17 cellular contexts compared by ENCODE assay signal in genomic region chr1:206696812-206697585, GRCh38. TPM values are rescaled to one million over a fixed set of nuclear protein-coding genes. Genes with fewer than 3 reads are reported as not detected.
A peak's percentile ranks its signal among the peaks of the same experiment; 100 is the strongest.
DNase-seq lines count a peak whose midpoint lies in the region; ATAC-seq and TF ChIP-seq lines count a peak whose summit lies in the region.
"Had no signal": no experiment of that assay in that cellular context is flagged by ENCODE, and none has a peak within 500 bp of the region (broad histone marks: within the 10 kb centered on the region; RNA-seq: fewer than 3 reads in every experiment).

No MANE protein-coding gene starts in this region.

- POLR2A ChIA-PET in MCF 10A (lab: Yijun Ruan, JAX) = interaction anchor here (0.7 to 5.7 kb wide), 3 partner anchors 9 to 1056 kb away, joined by 3 to 52 read pairs (median 3); no protein-coding TSS in a partner anchor

- no peak overlapping the region for H3K27ac ChIP-seq in mammary epithelial cell (ENCODE audit: insufficient read depth, low read depth, low read length)

- H3K27ac Mint-ChIP-seq in MCF 10A (ENCODE audit: low read depth, unreplicated experiment) (peak overlapping the region; percentile 3), brain (peak overlapping the region in 3 of 5 experiments; percentile 28 to 68 (median 49)), type B pancreatic cell (peak overlapping the region; percentile 50)
- H3K27ac Mint-ChIP-seq: activated naive CD8-positive, alpha-beta T cell treated with anti-CD3 and anti-CD28 coated beads, Interleukin-2, amount 10 ng/mL, durations not matched to agents 7 days and 5 days had no signal

- ATAC-seq in left lobe of liver (peak; percentile 44), HG02981 (IDR thresholded peaks at IDR 0.05; ENCODE audit: unreplicated experiment) (no peak)
- no peak for ATAC-seq in activated CD4-positive, CD25-positive, alpha-beta regulatory T cell treated with anti-CD3 and anti-CD28 coated beads, Interleukin-2, amount 50 U/mL, for 24 hours

- no peaks in the 10 kb centered on the region for H3K9me3 ChIP-seq in mammary epithelial cell (replicated peaks; ENCODE audit: insufficient read depth, low read length)
- H3K9me3 ChIP-seq: testis had no signal

- H3K27me3 ChIP-seq in mammary epithelial cell (ENCODE audit: insufficient read depth, low read length) = no peaks in the 10 kb centered on the region
- H3K27me3 ChIP-seq: testis had no signal

- H3K9me3 Mint-ChIP-seq in MCF 10A (ENCODE audit: unreplicated experiment) (no peaks in the 10 kb centered on the region), brain (no peaks in the 10 kb centered on the region), type B pancreatic cell (peaks cover 3% of the 10 kb centered on the region)
- H3K9me3 Mint-ChIP-seq: activated naive CD8-positive, alpha-beta T cell treated with anti-CD3 and anti-CD28 coated beads, Interleukin-2, amount 10 ng/mL, durations not matched to agents 7 days and 5 days had no signal

- WGBS in mammary epithelial cell (ENCODE audit: low coverage, missing lambda C conversion rate) = 66% methylated on average over 4 of the region's 4 CpGs

- in situ Hi-C loops in mammary epithelial cell (cut with MboI; ENCODE audit: low sequenced_read_pairs in 2 of 2) = no loop called here

- H3K36me3 Mint-ChIP-seq in MCF 10A (ENCODE audit: insufficient read depth, unreplicated experiment) (peaks cover 5% of the 10 kb centered on the region), brain (peaks cover 33% of the 10 kb centered on the region), type B pancreatic cell (peaks cover 10% of the 10 kb centered on the region)

- peaks cover 48% of the 10 kb centered on the region for H3K4me1 Mint-ChIP-seq in MCF 10A (ENCODE audit: insufficient read depth, unreplicated experiment)
- H3K4me1 Mint-ChIP-seq in brain = peaks cover 81% of the 10 kb centered on the region
- H3K4me1 Mint-ChIP-seq in type B pancreatic cell (ENCODE audit: unreplicated experiment) = peaks cover 61% of the 10 kb centered on the region

- peaks cover 7% of the 10 kb centered on the region for H3K4me1 ChIP-seq in mammary epithelial cell (ENCODE audit: insufficient read depth, low read length)

- H3K36me3 ChIP-seq in mammary epithelial cell (ENCODE audit: insufficient read depth, low read length) = no peaks in the 10 kb centered on the region

- TF ChIP-seq CTCF in MCF 10A (IDR thresholded peaks at IDR 0.05; ENCODE audit: unreplicated experiment) (no peak), mammary epithelial cell (conservative IDR thresholded peaks at IDR 0.05 in 1 of 2, IDR thresholded peaks at IDR 0.05 in 1 of 2; ENCODE audit: extremely low read depth in 1 of 2, insufficient read depth in 1 of 2, low read depth in 1 of 2, low read length in 2 of 2) (no peak), brain (conservative IDR thresholded peaks at IDR 0.05) (no peak), type B pancreatic cell (conservative IDR thresholded peaks at IDR 0.05) (no peak)

- BruUV-seq in MCF 10A (replicated peaks; lab: Mats Ljungman, UMichigan) = no TSS peak
- no TSS peak for BruUV-seq in mammary epithelial cell (replicated peaks; lab: Mats Ljungman, UMichigan)

- no peaks in the 10 kb centered on the region for H4K20me1 ChIP-seq in mammary epithelial cell (ENCODE audit: insufficient read depth, low read length)

- H2AFZ ChIP-seq in mammary epithelial cell (ENCODE audit: low read depth, low read length) = no peak overlapping the region

- CTCF ChIA-PET in MCF 10A (lab: Yijun Ruan, JAX) = interaction anchor here (0.8 to 2.0 kb wide), 6 partner anchors 9 to 286 kb away, joined by 4 to 19 read pairs (median 4); no protein-coding TSS in a partner anchor
- CTCF ChIA-PET in mammary epithelial cell (lab: Charles Lee; ENCODE audit: low non-redundant PET) = no interaction called here

- no peak overlapping the region for H3K4me2 ChIP-seq in mammary epithelial cell (ENCODE audit: insufficient read depth, low read depth, low read length)

- dilution Hi-C loops in mammary epithelial cell (cut with HindIII; ENCODE audit: low sequenced_read_pairs) = no loop called here

- H3K4me3 Mint-ChIP-seq in MCF 10A (ENCODE audit: unreplicated experiment) = no peak overlapping the region
- no peak overlapping the region for H3K4me3 Mint-ChIP-seq in brain
- no peak overlapping the region for H3K4me3 Mint-ChIP-seq in type B pancreatic cell
- H3K4me3 Mint-ChIP-seq: activated naive CD8-positive, alpha-beta T cell treated with anti-CD3 and anti-CD28 coated beads, Interleukin-2, amount 10 ng/mL, durations not matched to agents 7 days and 5 days had no signal

- H3K79me2 ChIP-seq in mammary epithelial cell (ENCODE audit: insufficient read depth, low read length) = peaks cover 99% of the 10 kb centered on the region

- no peaks in the 10 kb centered on the region for H3K27me3 Mint-ChIP-seq in MCF 10A (ENCODE audit: insufficient read depth, unreplicated experiment)
- H3K27me3 Mint-ChIP-seq in brain = no peaks in the 10 kb centered on the region
- no peaks in the 10 kb centered on the region for H3K27me3 Mint-ChIP-seq in type B pancreatic cell
- H3K27me3 Mint-ChIP-seq: activated naive CD8-positive, alpha-beta T cell treated with anti-CD3 and anti-CD28 coated beads, Interleukin-2, amount 10 ng/mL, durations not matched to agents 7 days and 5 days had no signal

- intact Hi-C loops in MCF 10A (cut with micrococcal nuclease) (no loop called here), mammary epithelial cell (cut with micrococcal nuclease) (no loop called here)

- H3K9ac ChIP-seq in mammary epithelial cell (ENCODE audit: insufficient read depth, low read length) = no peak overlapping the region

- no peak for DNase-seq in MCF 10A (ENCODE audit: unreplicated experiment)
- no peak for DNase-seq in mammary epithelial cell
- no peak for DNase-seq in left lobe of liver (ENCODE audit: low spot score)
- DNase-seq in type B pancreatic cell (ENCODE audit: extremely low spot score, unreplicated experiment) = no peak
- DNase-seq in NCI-H748 (lab: John Stamatoyannopoulos, UW; ENCODE audit: unreplicated experiment) = no peak
- DNase-seq: activated naive CD8-positive, alpha-beta T cell treated with anti-CD3 and anti-CD28 coated beads, Interleukin-2, amount 10 ng/mL, durations not matched to agents 7 days and 5 days; HCEC 1CT; NCI-H187 treated with DMSO at 0.1 percent for 48 hours; NCI-H774; occipital lobe; SIG-M5; stimulated activated CD4-positive, alpha-beta T cell treated with anti-CD3 and anti-CD28 coated beads, Interleukin-12 subunit alpha, Interleukin-12 subunit beta, amount 100 ng/mL, for 4 hours; testis had no signal

- H3K4me3 ChIP-seq in mammary epithelial cell (replicated peaks in 1 of 3; ENCODE audit: insufficient read depth in 1 of 3, low read depth in 2 of 3, low read length in 3 of 3) = no peak overlapping the region
- H3K4me3 ChIP-seq: lung, testis had no signal

RNA-seq across cellular contexts. Expression of gene MAPKAPK2, which starts 12.3 kb away (rescaled TPM):
- total RNA-seq in MCF 10A (2022) (142 and 178 TPM in 2 replicates), mammary epithelial cell (10 to 100 TPM; 44.2 to 77.5 TPM), left lobe of liver (41.0 TPM), type B pancreatic cell (ENCODE audit: low replicate concordance) (62.3 and 63.1 TPM in 2 replicates)
- polyA plus RNA-seq in mammary epithelial cell (57.4 TPM), brain (ENCODE audit: insufficient read depth, low read depth, low replicate concordance) (86.2 TPM)
- 69.6 TPM for polyA minus RNA-seq in mammary epithelial cell
